In the genomic region with DNA sequence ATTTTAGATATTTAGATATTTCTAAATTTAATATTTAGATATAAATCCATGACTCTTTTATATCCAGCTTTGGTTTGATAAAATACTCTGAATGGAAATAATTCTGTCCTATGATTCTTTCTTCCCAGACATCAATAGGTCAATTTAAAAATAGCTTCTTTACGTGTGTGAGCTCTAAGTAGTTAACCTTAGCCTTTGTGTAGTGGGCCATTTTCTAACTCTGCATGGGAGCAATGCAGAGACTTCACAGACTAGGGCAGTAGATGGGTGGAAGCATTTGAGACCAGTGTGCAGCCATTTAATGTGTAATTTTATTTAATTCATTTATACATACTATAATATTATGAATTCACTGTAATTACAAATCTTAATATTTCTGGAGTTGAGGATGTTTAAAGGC, we compare ENCODE assay signal across 1 cellular context.
TF ChIP-seq lines count a peak whose summit lies in the region.

No MANE protein-coding gene starts in this region.

TF ChIP-seq in WTC11, 78 proteins besides CTCF, POLR2A, EP300 and RAD21 (continued from another document):
- TF ChIP-seq, protein P1, sequence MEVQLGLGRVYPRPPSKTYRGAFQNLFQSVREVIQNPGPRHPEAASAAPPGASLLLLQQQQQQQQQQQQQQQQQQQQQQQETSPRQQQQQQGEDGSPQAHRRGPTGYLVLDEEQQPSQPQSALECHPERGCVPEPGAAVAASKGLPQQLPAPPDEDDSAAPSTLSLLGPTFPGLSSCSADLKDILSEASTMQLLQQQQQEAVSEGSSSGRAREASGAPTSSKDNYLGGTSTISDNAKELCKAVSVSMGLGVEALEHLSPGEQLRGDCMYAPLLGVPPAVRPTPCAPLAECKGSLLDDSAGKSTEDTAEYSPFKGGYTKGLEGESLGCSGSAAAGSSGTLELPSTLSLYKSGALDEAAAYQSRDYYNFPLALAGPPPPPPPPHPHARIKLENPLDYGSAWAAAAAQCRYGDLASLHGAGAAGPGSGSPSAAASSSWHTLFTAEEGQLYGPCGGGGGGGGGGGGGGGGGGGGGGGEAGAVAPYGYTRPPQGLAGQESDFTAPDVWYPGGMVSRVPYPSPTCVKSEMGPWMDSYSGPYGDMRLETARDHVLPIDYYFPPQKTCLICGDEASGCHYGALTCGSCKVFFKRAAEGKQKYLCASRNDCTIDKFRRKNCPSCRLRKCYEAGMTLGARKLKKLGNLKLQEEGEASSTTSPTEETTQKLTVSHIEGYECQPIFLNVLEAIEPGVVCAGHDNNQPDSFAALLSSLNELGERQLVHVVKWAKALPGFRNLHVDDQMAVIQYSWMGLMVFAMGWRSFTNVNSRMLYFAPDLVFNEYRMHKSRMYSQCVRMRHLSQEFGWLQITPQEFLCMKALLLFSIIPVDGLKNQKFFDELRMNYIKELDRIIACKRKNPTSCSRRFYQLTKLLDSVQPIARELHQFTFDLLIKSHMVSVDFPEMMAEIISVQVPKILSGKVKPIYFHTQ (CRISPR knock-in tag; IDR thresholded peaks at IDR 0.05) = no peak
- no peak for TF ChIP-seq CDX4 (CRISPR knock-in tag; IDR thresholded peaks at IDR 0.05; ENCODE audit: borderline replicate concordance)
- no peak for TF ChIP-seq ZNF263 (CRISPR knock-in tag; IDR thresholded peaks at IDR 0.05; ENCODE audit: low read depth)
- no peak for TF ChIP-seq ZNF423 (CRISPR knock-in tag; IDR thresholded peaks at IDR 0.05)
- no peak for TF ChIP-seq TEAD1 (CRISPR knock-in tag; IDR thresholded peaks at IDR 0.05)
- TF ChIP-seq JUN (CRISPR knock-in tag; IDR thresholded peaks at IDR 0.05) = no peak
- TF ChIP-seq NR3C1 (CRISPR knock-in tag; conservative IDR thresholded peaks at IDR 0.05; ENCODE audit: low read depth) = no peak
TF ChIP-seq in WTC11: peak in this region for 0.
